In genomic region chr10:69124558-69125121, GRCh38 we compare ENCODE assay signal across 8 cellular contexts. TPM values are rescaled to one million over a fixed set of nuclear protein-coding genes. Genes with fewer than 3 reads are reported as not detected.
A peak's percentile ranks its signal among the peaks of the same experiment; 100 is the strongest.
DNase-seq lines count a peak whose midpoint lies in the region; ATAC-seq and TF ChIP-seq lines count a peak whose summit lies in the region.

No MANE protein-coding gene starts in this region.

- TF ChIP-seq POLR2A in HCT116 (IDR thresholded peaks at IDR 0.05; ENCODE audit: borderline replicate concordance, extremely low read depth, insufficient read depth, insufficient read length), result no peak

- no peak for TF ChIP-seq CTCF in GM10266 (IDR thresholded peaks at IDR 0.05; ENCODE audit: control insufficient read depth, insufficient read depth, low read depth, missing control alignments)
- TF ChIP-seq CTCF in HCT116 (IDR thresholded peaks at IDR 0.05 in 2 of 3, conservative IDR thresholded peaks at IDR 0.05 in 1 of 3; ENCODE audit: borderline replicate concordance in 1 of 3, insufficient read depth in 1 of 3, low read depth in 2 of 3, low read length in 2 of 3), result no peak
- no peak for TF ChIP-seq CTCF in MM.1S (IDR thresholded peaks at IDR 0.05; ENCODE audit: low read length)
- no peak for TF ChIP-seq CTCF in WERI-Rb-1 (IDR thresholded peaks at IDR 0.05; ENCODE audit: low read depth, low read length)

- peak; percentile 63 for DNase-seq in GM10266 (ENCODE audit: extremely low spot score)
- DNase-seq in HCT116 (ENCODE audit: low read depth, low spot score), result peak; percentile 26
- peak; percentile 56 for DNase-seq in MM.1S
- DNase-seq in WERI-Rb-1, result peak; percentile 36
- peak; percentile 57 for DNase-seq in cerebellar cortex (ENCODE audit: low spot score)
- DNase-seq in kidney tubule cell (ENCODE audit: low spot score), result peak; percentile 78
- peak; percentile 49 to 50 for DNase-seq in stimulated activated CD4-positive, alpha-beta T cell treated with anti-CD3 and anti-CD28 coated beads, Interleukin-2, amount 100 ng/mL, for 24 hours
- no peak for DNase-seq in cerebellar nuclear complex (lab: John Stamatoyannopoulos, UW)

- CTCF ChIA-PET in HCT116 (lab: Charles Lee), result interaction anchor here (0.6 kb wide), 1 partner anchor 98 kb away, joined by 3 read pairs; no protein-coding TSS in a partner anchor

- BruUV-seq in HCT116 (replicated peaks; lab: Mats Ljungman, UMichigan), result no TSS peak

- TF ChIP-seq RAD21 in HCT116 (IDR thresholded peaks at IDR 0.05; ENCODE audit: low read depth), result no peak

- H3K4me2 ChIP-seq in HCT116 (ENCODE audit: low read length) (peak overlapping the region; percentile 95), MM.1S (ENCODE audit: low read depth, low read length) (peak overlapping the region; percentile 78)

- POLR2A ChIA-PET in HCT116 (lab: Charles Lee), result no interaction called here

- RAD21 ChIA-PET in HCT116 (lab: Charles Lee; ENCODE audit: low non-redundant PET in 1 of 2, low total read pairs in 2 of 2, uncharacterized antibody in 2 of 2, unreplicated experiment in 2 of 2), result no interaction called here

- ATAC-seq in HCT116, result peak; percentile 45

- intact Hi-C loops in HCT116 (cut with micrococcal nuclease), result loop anchor here (5.0 kb wide), 1 partner anchor 317 kb away; no protein-coding TSS in a partner anchor

- peak overlapping the region; percentile 75 for H3K27ac ChIP-seq in HCT116 (ENCODE audit: low read depth, low read length)
- H3K27ac ChIP-seq in MM.1S (ENCODE audit: low read length), result peak overlapping the region; percentile 54
- H3K27ac ChIP-seq in WERI-Rb-1, result peak overlapping the region; percentile 76

- H3K79me2 ChIP-seq in HCT116 (ENCODE audit: insufficient read depth, low read length) (peaks cover 55% of the 10 kb centered on the region), MM.1S (ENCODE audit: low read length) (peaks cover 54% of the 10 kb centered on the region)

- H3F3A ChIP-seq in MM.1S (ENCODE audit: insufficient read depth, low read length), result peaks cover 14% of the 10 kb centered on the region

- H4K20me1 ChIP-seq in HCT116 (ENCODE audit: insufficient read depth) (no peaks in the 10 kb centered on the region), MM.1S (ENCODE audit: insufficient read depth, low read length) (no peaks in the 10 kb centered on the region)

- H2AFZ ChIP-seq in HCT116 (ENCODE audit: low read depth, low read length, poor library complexity, severe bottlenecking) (no peak overlapping the region), MM.1S (ENCODE audit: low read length) (peak overlapping the region; percentile 63)

- H3K36me3 ChIP-seq in HCT116 (ENCODE audit: control insufficient read depth in 1 of 2, insufficient read depth in 2 of 2, low read length in 2 of 2) (no peaks in the 10 kb centered on the region), MM.1S (replicated peaks; ENCODE audit: insufficient read depth, low read length) (no peaks in the 10 kb centered on the region), WERI-Rb-1 (no peaks in the 10 kb centered on the region)

- H3K9me3 ChIP-seq in HCT116 (ENCODE audit: control insufficient read depth in 1 of 2, insufficient read depth in 1 of 2, low read depth in 1 of 2, low read length in 2 of 2) (no peaks in the 10 kb centered on the region), MM.1S (replicated peaks; ENCODE audit: insufficient read depth, low read length) (no peaks in the 10 kb centered on the region), WERI-Rb-1 (ENCODE audit: severe bottlenecking) (no peaks in the 10 kb centered on the region)

- peak overlapping the region; percentile 68 to 84 for H3K4me3 ChIP-seq in HCT116 (replicated peaks in 1 of 2; ENCODE audit: low read depth in 1 of 2, low read length in 2 of 2)
- H3K4me3 ChIP-seq in MM.1S (ENCODE audit: low read length), result peak overlapping the region; percentile 68
- H3K4me3 ChIP-seq in WERI-Rb-1 (ENCODE audit: low read depth, low read length), result peak overlapping the region; percentile 92

- H3K9me2 ChIP-seq in HCT116 (ENCODE audit: insufficient read depth), result no peaks in the 10 kb centered on the region
- no peaks in the 10 kb centered on the region for H3K9me2 ChIP-seq in MM.1S (replicated peaks; ENCODE audit: insufficient read depth, low read length)

- H3K27me3 ChIP-seq in HCT116 (ENCODE audit: insufficient read depth, low read length) (no peaks in the 10 kb centered on the region), MM.1S (replicated peaks; ENCODE audit: insufficient read depth, low read length) (no peaks in the 10 kb centered on the region), WERI-Rb-1 (ENCODE audit: insufficient read depth, low read depth, severe bottlenecking) (no peaks in the 10 kb centered on the region)

- H3K9ac ChIP-seq in HCT116 (ENCODE audit: low read length) (peak overlapping the region; percentile 83), MM.1S (ENCODE audit: low read length) (peak overlapping the region; percentile 69)

- H3K4me1 ChIP-seq in HCT116 (ENCODE audit: control insufficient read depth in 1 of 2, insufficient read depth in 2 of 2, low read length in 2 of 2), result peaks cover 6 to 14% of the 10 kb centered on the region in 2 experiments; a peak in 3 of 4 replicates
- peaks cover 11% of the 10 kb centered on the region for H3K4me1 ChIP-seq in MM.1S (ENCODE audit: low read length)

TF ChIP-seq in HCT116, 20 proteins besides CTCF, POLR2A, EP300 and RAD21:
- TF ChIP-seq ZNF274 (IDR thresholded peaks at IDR 0.05; ENCODE audit: low read depth, low read length) (no peak), EZH2phosphoT487 (IDR thresholded peaks at IDR 0.05; ENCODE audit: borderline replicate concordance) (no peak), CBX3 (IDR thresholded peaks at IDR 0.05; ENCODE audit: low read depth) (no peak), CEBPB (IDR thresholded peaks at IDR 0.05; ENCODE audit: low read depth) (no peak), ZFX (IDR thresholded peaks at IDR 0.05) (0 out of 2 replicates have a peak, but pooled peaks have one; percentile 58), ELF1 (IDR thresholded peaks at IDR 0.05; ENCODE audit: borderline replicate concordance, low read depth) (no peak), SRF (IDR thresholded peaks at IDR 0.05; ENCODE audit: low read depth) (no peak)

RNA-seq across cellular contexts. Expression of gene VPS26A, which starts 0.7 kb away (rescaled TPM):
- 65.1 TPM for total RNA-seq in HCT116 (2021; ENCODE audit: unreplicated experiment)
- polyA plus RNA-seq in HCT116 (2012), result 10.6 and 18.3 TPM in 2 replicates

RNA-seq across cellular contexts. Expression of gene SRGN, which starts 36.7 kb away (rescaled TPM):
- total RNA-seq in HCT116 (2021; ENCODE audit: unreplicated experiment), result 1.8 TPM
- polyA plus RNA-seq in HCT116 (2012), result 0.07 TPM in 1 of 2 replicates, not detected in the other

RNA-seq across cellular contexts. Expression of gene SUPV3L1, which starts 55.4 kb away (rescaled TPM):
- 59.7 TPM for total RNA-seq in HCT116 (2021; ENCODE audit: unreplicated experiment)
- 30.4 and 41.4 TPM in 2 replicates for polyA plus RNA-seq in HCT116 (2012)

Comparison
In these comparisons a context has a peak if more than half of its experiments do, and no peak if none do; other contexts are left out.
1. DNase-seq: peak in GM10266 (single experiment), HCT116 (single experiment), MM.1S (single experiment), WERI-Rb-1 (single experiment), cerebellar cortex (single experiment), kidney tubule cell (single experiment) and stimulated activated CD4-positive, alpha-beta T cell treated with anti-CD3 and anti-CD28 coated beads, Interleukin-2, amount 100 ng/mL, for 24 hours (2 of 2); none in cerebellar nuclear complex (0 of 2).
2. Peak in every context shown above with its lines, with median percentiles within 50 percentile points of each other: H3K27ac ChIP-seq and H3K4me3 ChIP-seq.